32 cellular contexts compared by ENCODE assay signal in genomic region chr20:19747903-19748302, GRCh38. TPM values are rescaled to one million over a fixed set of nuclear protein-coding genes. Genes with fewer than 3 reads are reported as not detected.
"Had no signal": no experiment of that assay in that cellular context is flagged by ENCODE, and none has a peak within 500 bp of the region (broad histone marks: within the 10 kb centered on the region; RNA-seq: fewer than 3 reads in every experiment).

No MANE protein-coding gene starts in this region.

- H3K27ac ChIP-seq: adrenal gland, body of pancreas, esophagus muscularis mucosa, foreskin keratinocyte, gastrocnemius medialis, heart left ventricle had no signal

- H3K9me3 ChIP-seq: adrenal gland, body of pancreas had no signal

- H3K4me1 ChIP-seq: adrenal gland, foreskin keratinocyte had no signal

- H3K4me3 ChIP-seq: adrenal gland, body of pancreas, esophagus muscularis mucosa, gastrocnemius medialis, heart left ventricle had no signal

- ATAC-seq: activated CD4-positive, alpha-beta T cell treated with anti-CD3 and anti-CD28 coated beads for 36 hours; activated CD8-positive, alpha-beta memory T cell treated with anti-CD3 and anti-CD28 coated beads, Interleukin-2, amount 10 ng/mL, durations not matched to agents 7 days and 5 days; activated CD8-positive, alpha-beta T cell treated with anti-CD3 and anti-CD28 coated beads, Interleukin-2, amount 10 ng/mL, durations not matched to agents 7 days and 5 days; activated naive CD8-positive, alpha-beta T cell treated with anti-CD3 and anti-CD28 coated beads, Interleukin-2, amount 50 U/mL, for 24 hours; body of pancreas; effector memory CD8-positive, alpha-beta T cell; foreskin keratinocyte; gastrocnemius medialis; heart left ventricle had no signal

- DNase-seq: activated CD4-positive, alpha-beta memory T cell treated with anti-CD3 and anti-CD28 coated beads for 36 hours; activated CD4-positive, alpha-beta T cell treated with anti-CD3 and anti-CD28 coated beads for 36 hours; activated CD4-positive, alpha-beta T cell treated with anti-CD3 and anti-CD28 coated beads, Interleukin-2, amount 10 ng/mL, durations not matched to agents 24 days and 14 days; activated CD4-positive, CD25-positive, alpha-beta regulatory T cell; activated CD4-positive, CD25-positive, alpha-beta regulatory T cell treated with anti-CD3 and anti-CD28 coated beads, Interleukin-2, amount 50 U/mL, for 72 hours; activated CD8-positive, alpha-beta memory T cell treated with anti-CD3 and anti-CD28 coated beads, Interleukin-2, amount 10 ng/mL, durations not matched to agents 7 days and 5 days; activated CD8-positive, alpha-beta memory T cell treated with anti-CD3 and anti-CD28 coated beads, Interleukin-2, amount 50 U/mL, for 4 hours; activated CD8-positive, alpha-beta T cell treated with anti-CD3 and anti-CD28 coated beads, Interleukin-2, amount 10 ng/mL, durations not matched to agents 7 days and 5 days; activated effector memory CD4-positive, alpha-beta T cell treated with anti-CD3 and anti-CD28 coated beads, Interleukin-2, amount 50 U/mL, for 16 hours; activated naive CD4-positive, alpha-beta T cell treated with anti-CD3 and anti-CD28 coated beads for 36 hours; activated naive CD8-positive, alpha-beta T cell treated with anti-CD3 and anti-CD28 coated beads for 36 hours; activated naive CD8-positive, alpha-beta T cell treated with anti-CD3 and anti-CD28 coated beads, Interleukin-2, amount 50 U/mL, for 24 hours; activated T-cell treated with anti-CD3 and anti-CD28 coated beads, Interleukin-2, amount 50 U/mL, for 1 hour; activated T-cell treated with anti-CD3 and anti-CD28 coated beads, Interleukin-2, amount 50 U/mL, for 48 hours; adrenal gland; amygdala; aorta; body of pancreas; caudate nucleus; cortex of kidney; dermis blood vessel endothelial cell; effector CD4-positive, alpha-beta T cell; effector memory CD8-positive, alpha-beta T cell; erythroblast; foreskin keratinocyte; gastrocnemius medialis; glutamatergic neuron; heart left ventricle had no signal

- H3K36me3 ChIP-seq: adrenal gland, esophagus muscularis mucosa, gastrocnemius medialis, heart left ventricle had no signal

RNA-seq across cellular contexts. Expression of gene RIN2, which starts 10.2 kb away (rescaled TPM):
- total RNA-seq: activated CD4-positive, alpha-beta memory T cell treated with anti-CD3 and anti-CD28 coated beads for 36 hours; activated CD4-positive, alpha-beta T cell treated with anti-CD3 and anti-CD28 coated beads for 36 hours; activated CD4-positive, alpha-beta T cell treated with anti-CD3 and anti-CD28 coated beads, Interleukin-2, amount 10 ng/mL, durations not matched to agents 24 days and 14 days; activated CD8-positive, alpha-beta memory T cell treated with anti-CD3 and anti-CD28 coated beads for 36 hours; activated CD8-positive, alpha-beta memory T cell treated with anti-CD3 and anti-CD28 coated beads, Interleukin-2, amount 10 ng/mL, durations not matched to agents 7 days and 5 days; activated CD8-positive, alpha-beta T cell treated with anti-CD3 and anti-CD28 coated beads, Interleukin-2, amount 10 ng/mL, durations not matched to agents 7 days and 5 days; activated naive CD4-positive, alpha-beta T cell treated with anti-CD3 and anti-CD28 coated beads for 36 hours; activated naive CD8-positive, alpha-beta T cell treated with anti-CD3 and anti-CD28 coated beads for 36 hours; activated T-helper 1 cell treated with anti-CD3 and anti-CD28 coated beads, Interleukin-12 subunit alpha, Interleukin-12 subunit beta, Interleukin-2, Interleukin-4 antibody, amounts not matched to agents 30 ng/mL and 10 ng/mL and 1 ng/mL, durations not matched to agents 14 hours and 24 hours and 36 hours; activated T-helper 2 cell treated with anti-CD3 and anti-CD28 coated beads, Interferon-gamma antibody, Interleukin-2, Interleukin-4, amounts not matched to agents 10 μg/mL and 5 μg/mL and 100 μg/mL, durations not matched to agents 14 hours and 24 hours and 36 hours had no signal
